ENCODE assay signal across 15 cellular contexts in genomic region chr11:92227954-92228935, GRCh38. TPM values are rescaled to one million over a fixed set of nuclear protein-coding genes. Genes with fewer than 3 reads are reported as not detected.
DNase-seq lines count a peak whose midpoint lies in the region; ATAC-seq and TF ChIP-seq lines count a peak whose summit lies in the region.
"Had no signal": no experiment of that assay in that cellular context is flagged by ENCODE, and none has a peak within 500 bp of the region (broad histone marks: within the 10 kb centered on the region; RNA-seq: fewer than 3 reads in every experiment).

No MANE protein-coding gene starts in this region.

- peaks cover 19% of the 10 kb centered on the region for H3K27me3 Mint-ChIP-seq in type B pancreatic cell

- H3K36me3 Mint-ChIP-seq in type B pancreatic cell = no peaks in the 10 kb centered on the region
- H3K36me3 Mint-ChIP-seq: activated naive CD4-positive, alpha-beta T cell treated with anti-CD3 and anti-CD28 coated beads, Interleukin-2, amount 50 U/mL, for 24 hours had no signal

- H3K27ac Mint-ChIP-seq in type B pancreatic cell = no peak overlapping the region
- H3K27ac Mint-ChIP-seq: activated naive CD4-positive, alpha-beta T cell treated with anti-CD3 and anti-CD28 coated beads, Interleukin-2, amount 50 U/mL, for 24 hours had no signal

- ATAC-seq in HG02840 (IDR thresholded peaks at IDR 0.05; ENCODE audit: low FRiP score, unreplicated experiment) = no peak
- ATAC-seq in HG03354 (IDR thresholded peaks at IDR 0.05; ENCODE audit: poor library complexity, severe bottlenecking, unreplicated experiment) = no peak
- no peak for ATAC-seq in HG02798 (IDR thresholded peaks at IDR 0.05; ENCODE audit: poor library complexity, unreplicated experiment)
- ATAC-seq: A549 had no signal

- no peaks in the 10 kb centered on the region for H3K9me3 Mint-ChIP-seq in type B pancreatic cell
- H3K9me3 Mint-ChIP-seq: activated naive CD4-positive, alpha-beta T cell treated with anti-CD3 and anti-CD28 coated beads, Interleukin-2, amount 50 U/mL, for 24 hours had no signal

- TF ChIP-seq CTCF in type B pancreatic cell (conservative IDR thresholded peaks at IDR 0.05) = no peak

- H3K4me3 Mint-ChIP-seq in type B pancreatic cell = peak overlapping the region; percentile 98
- H3K4me3 Mint-ChIP-seq: activated naive CD4-positive, alpha-beta T cell treated with anti-CD3 and anti-CD28 coated beads, Interleukin-2, amount 50 U/mL, for 24 hours; central memory CD8-positive, alpha-beta T cell had no signal

- peaks cover 44% of the 10 kb centered on the region for H3K4me1 Mint-ChIP-seq in type B pancreatic cell (ENCODE audit: unreplicated experiment)
- H3K4me1 Mint-ChIP-seq: activated naive CD4-positive, alpha-beta T cell treated with anti-CD3 and anti-CD28 coated beads, Interleukin-2, amount 50 U/mL, for 24 hours; central memory CD8-positive, alpha-beta T cell had no signal

- DNase-seq in NCI-H510A treated with DMSO at 0.1 percent for 48 hours (lab: John Stamatoyannopoulos, UW) (peak; percentile 34), NCI-H510A (lab: John Stamatoyannopoulos, UW) (no peak), SHP77 treated with DMSO at 0.1 percent for 48 hours (lab: John Stamatoyannopoulos, UW) (peak; percentile 37), left kidney (ENCODE audit: low read depth, low spot score) (peak; percentile 14), type B pancreatic cell (ENCODE audit: extremely low spot score, unreplicated experiment) (no peak)
- DNase-seq: Calu3, left ventricle myocardium inferior, NCI-H1436 treated with DMSO at 0.1 percent for 48 hours had no signal

RNA-seq across cellular contexts. Expression of gene FAT3, which starts 3.6 kb away (rescaled TPM):
- 31.5 and 70.0 TPM in 2 replicates for total RNA-seq in type B pancreatic cell (ENCODE audit: low replicate concordance)
- total RNA-seq: SK-MEL-5 had no signal

Comparison
In these comparisons a context has a peak if more than half of its experiments do, and no peak if none do; other contexts are left out.
1. DNase-seq: peak in NCI-H510A treated with DMSO at 0.1 percent for 48 hours (single experiment), SHP77 treated with DMSO at 0.1 percent for 48 hours (single experiment) and left kidney (single experiment); none in NCI-H510A (single experiment) and type B pancreatic cell (single experiment).